Comparison of ENCODE assay signal across 11 cellular contexts in the genomic region with DNA sequence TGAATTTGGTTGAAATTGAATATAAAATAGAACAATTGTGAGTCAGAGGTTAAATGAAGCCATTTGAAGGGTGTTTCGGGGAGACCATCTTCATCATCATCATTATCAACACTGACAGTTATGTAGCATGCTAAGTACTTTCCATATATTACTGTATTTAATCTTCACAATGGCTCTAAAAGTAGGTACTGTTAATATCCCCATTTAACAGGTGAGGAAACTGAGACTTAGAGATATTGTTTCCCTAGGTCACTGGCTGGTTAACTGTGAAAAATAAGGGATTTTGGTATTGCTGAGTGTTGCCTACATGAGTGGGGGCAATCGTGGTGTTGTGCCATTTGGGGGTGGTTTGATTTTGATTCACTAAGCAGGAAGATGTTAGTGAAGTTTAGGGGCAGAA.
"Had no signal": no experiment of that assay in that cellular context is flagged by ENCODE, and none has a peak within 500 bp of the region (broad histone marks: within the 10 kb centered on the region; RNA-seq: fewer than 3 reads in every experiment).

No MANE protein-coding gene starts in this region.

- H3K9me3 ChIP-seq: HAP-1 had no signal

- H3K4me3 ChIP-seq: GM23248, GM23338, HAP-1 had no signal

- H3K36me3 ChIP-seq: HAP-1 had no signal

- DNase-seq: GM23248, GOT3, H7, H9, HCEC 1CT, HFFc6 had no signal

- H2AFZ ChIP-seq: GM23248, GM23338 had no signal

- ATAC-seq: GM23338, HCT116 had no signal

- H3K27ac ChIP-seq: GM23248 had no signal

- H3K4me2 ChIP-seq: GM23338 had no signal

- H3K4me1 ChIP-seq: HAP-1 had no signal

- H3K9ac ChIP-seq: GM23248 had no signal

- FAIRE-seq: H1, H54 had no signal
